Comparison of ENCODE assay signal across 17 cellular contexts in genomic region chr2:149658553-149658952, GRCh38.
"Had no signal": no experiment of that assay in that cellular context is flagged by ENCODE, and none has a peak within 500 bp of the region (broad histone marks: within the 10 kb centered on the region; RNA-seq: fewer than 3 reads in every experiment).

No MANE protein-coding gene starts in this region.

- H3K27me3 ChIP-seq: MG63 had no signal

- ATAC-seq: Panc1 had no signal

- DNase-seq: Karpas-422, KBM-7, MG63, NCI-H1092, NCI-H1105 treated with DMSO at 0.1 percent for 48 hours, NCI-H1417 treated with DMSO at 0.1 percent for 48 hours, NCI-H146, NCI-H1694 treated with DMSO at 0.1 percent for 48 hours, NCI-H1930, NCI-H2081, NCI-H2107, NCI-H524, NCI-H526 treated with DMSO at 0.1 percent for 48 hours, NCI-H748 treated with DMSO at 0.1 percent for 48 hours, SHP77 had no signal

- H3K9me3 ChIP-seq: MG63 had no signal

- H3K4me3 ChIP-seq: MG63 had no signal

- H3K36me3 ChIP-seq: MG63 had no signal

- H3K27ac ChIP-seq: RWPE1 had no signal
